In the genomic region with DNA sequence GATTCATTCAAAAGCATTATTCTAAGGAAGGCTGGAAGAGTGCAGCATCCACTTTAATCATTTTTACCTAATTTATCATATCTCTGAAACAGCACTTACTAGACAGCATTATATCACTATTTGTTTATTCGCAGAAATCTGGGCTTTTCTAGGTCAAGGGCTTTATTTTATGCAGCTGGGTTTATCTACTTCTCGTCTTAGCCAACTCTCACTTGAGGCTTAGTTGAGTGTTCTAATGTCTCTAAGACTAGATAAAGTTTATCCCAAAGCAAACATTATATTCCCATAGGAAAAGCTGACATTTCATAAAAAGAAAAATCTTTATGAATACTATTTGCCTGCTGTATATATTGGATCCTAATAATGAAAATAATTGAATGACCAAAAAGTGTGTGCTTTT, we compare ENCODE assay signal across 23 cellular contexts.
"Had no signal": no experiment of that assay in that cellular context is flagged by ENCODE, and none has a peak within 500 bp of the region (broad histone marks: within the 10 kb centered on the region; RNA-seq: fewer than 3 reads in every experiment).

No MANE protein-coding gene starts in this region.

- H3K27ac Mint-ChIP-seq: nephron; neural progenitor cell; progenitor cell of endocrine pancreas; stimulated activated effector memory CD8-positive, alpha-beta T cell treated with anti-CD3 and anti-CD28 coated beads, Interleukin-12 subunit alpha, Interleukin-12 subunit beta, amount 100 ng/mL, for 72 hours; stimulated activated naive B cell treated with anti-CD40 and anti-IgM and Interleukin-4, amounts not matched to agents 10 μg/mL and 1 μg/mL and 100 μg/mL, for 72 hours; stimulated activated naive CD8-positive, alpha-beta T cell treated with anti-CD3 and anti-CD28 coated beads, Interleukin-15, Interleukin-2, amounts not matched to agents 100 ng/mL and 50 ng/mL, for 24 hours had no signal

- H3K36me3 Mint-ChIP-seq: neural progenitor cell; stimulated activated effector memory CD8-positive, alpha-beta T cell treated with anti-CD3 and anti-CD28 coated beads, Interleukin-12 subunit alpha, Interleukin-12 subunit beta, amount 100 ng/mL, for 72 hours; stimulated activated naive B cell treated with anti-CD40 and anti-IgM and Interleukin-4, amounts not matched to agents 10 μg/mL and 1 μg/mL and 100 μg/mL, for 72 hours had no signal

- DNase-seq: occipital lobe; ovary; posterior cingulate gyrus; psoas muscle; right cardiac atrium; right lobe of liver; sigmoid colon; small intestine; stimulated activated CD4-positive, alpha-beta T cell treated with anti-CD3 and anti-CD28 coated beads, Interleukin-15, amount 100 ng/mL, for 24 hours; stimulated activated CD4-positive, alpha-beta T cell treated with anti-CD3 and anti-CD28 coated beads, Interleukin-2, amount 100 ng/mL, for 24 hours; stimulated activated CD4-positive, alpha-beta T cell treated with anti-CD3 and anti-CD28 coated beads, Interleukin-2, amount 100 ng/mL, for 48 hours; stimulated activated CD4-positive, alpha-beta T cell treated with anti-CD3 and anti-CD28 coated beads, Interleukin-4, amount 100 ng/mL, for 24 hours; stimulated activated naive B cell treated with anti-CD40 and anti-IgM and Interleukin-4, amounts not matched to agents 10 μg/mL and 1 μg/mL and 100 μg/mL, for 72 hours; stimulated activated naive CD4-positive, alpha-beta T cell treated with Interleukin-2 at 50 U/mL for 16 hours; stomach; thyroid gland; trophoblast cell; upper lobe of left lung had no signal

- H3K27me3 Mint-ChIP-seq: progenitor cell of endocrine pancreas; stimulated activated naive B cell treated with anti-CD40 and anti-IgM and Interleukin-4, amounts not matched to agents 10 μg/mL and 1 μg/mL and 100 μg/mL, for 72 hours; stimulated activated naive CD8-positive, alpha-beta T cell treated with anti-CD3 and anti-CD28 coated beads, Interleukin-15, Interleukin-2, amounts not matched to agents 100 ng/mL and 50 ng/mL, for 24 hours had no signal

- H3K4me3 Mint-ChIP-seq: nephron; neural progenitor cell; stimulated activated effector memory CD8-positive, alpha-beta T cell treated with anti-CD3 and anti-CD28 coated beads, Interleukin-12 subunit alpha, Interleukin-12 subunit beta, amount 100 ng/mL, for 72 hours; stimulated activated naive B cell treated with anti-CD40 and anti-IgM and Interleukin-4, amounts not matched to agents 10 μg/mL and 1 μg/mL and 100 μg/mL, for 72 hours; stimulated activated naive CD8-positive, alpha-beta T cell treated with anti-CD3 and anti-CD28 coated beads, Interleukin-15, Interleukin-2, amounts not matched to agents 100 ng/mL and 50 ng/mL, for 24 hours had no signal

- H3K4me1 Mint-ChIP-seq: nephron; neural progenitor cell; stimulated activated effector memory CD8-positive, alpha-beta T cell treated with anti-CD3 and anti-CD28 coated beads, Interleukin-12 subunit alpha, Interleukin-12 subunit beta, amount 100 ng/mL, for 72 hours; stimulated activated naive B cell treated with anti-CD40 and anti-IgM and Interleukin-4, amounts not matched to agents 10 μg/mL and 1 μg/mL and 100 μg/mL, for 72 hours had no signal

- H3K9me3 Mint-ChIP-seq: nephron, neural progenitor cell had no signal
